Comparison of ENCODE assay signal across 9 cellular contexts in genomic region chr11:75301602-75302345, GRCh38. TPM values are rescaled to one million over a fixed set of nuclear protein-coding genes. Genes with fewer than 3 reads are reported as not detected.
DNase-seq lines count a peak whose midpoint lies in the region; ATAC-seq, FAIRE-seq and TF ChIP-seq lines count a peak whose summit lies in the region.
"Had no signal": no experiment of that assay in that cellular context is flagged by ENCODE, and none has a peak within 500 bp of the region (broad histone marks: within the 10 kb centered on the region; RNA-seq: fewer than 3 reads in every experiment).

No MANE protein-coding gene starts in this region.

- H3K4me1 ChIP-seq in A549 (peaks cover 6% of the 10 kb centered on the region; the same call in 2 of the 3 replicates), mucosa of stomach (ENCODE audit: control insufficient read depth, insufficient read depth, low read length) (peaks cover 26% of the 10 kb centered on the region)

- 90% methylated on average over 16 of the region's 16 CpGs for WGBS in A549 (ENCODE audit: missing lambda C conversion rate)

- no peak overlapping the region for H3K27ac ChIP-seq in A549

- H3K36me3 Mint-ChIP-seq in effector memory CD8-positive, alpha-beta T cell (ENCODE audit: insufficient read depth): no peaks in the 10 kb centered on the region

- TF ChIP-seq RAD21 in A549 (conservative IDR thresholded peaks at IDR 0.05 in 1 of 2, IDR thresholded peaks at IDR 0.05 in 1 of 2): no peak

- TF ChIP-seq POLR2A in A549 (IDR thresholded peaks at IDR 0.05; ENCODE audit: low read length): no peak

- H3K4me3 Mint-ChIP-seq in effector memory CD8-positive, alpha-beta T cell: no peak overlapping the region
- H3K4me3 Mint-ChIP-seq: activated T-cell treated with anti-CD3 and anti-CD28 coated beads, Interleukin-2, amount 50 U/mL, for 24 hours had no signal

- ATAC-seq in A549 (peak; percentile 37 to 40), GM21526 (IDR thresholded peaks at IDR 0.05; ENCODE audit: low FRiP score, unreplicated experiment) (no peak), GM21381 (IDR thresholded peaks at IDR 0.05; ENCODE audit: unreplicated experiment) (no peak)
- no peak for ATAC-seq in effector memory CD8-positive, alpha-beta T cell (replicated peaks)

- H3K27me3 ChIP-seq in mucosa of stomach (ENCODE audit: control insufficient read depth, insufficient read depth, low read length): no peaks in the 10 kb centered on the region

- peak overlapping the region; percentile 7 for H3K9ac ChIP-seq in mucosa of stomach (ENCODE audit: low read length)

- CTCF ChIA-PET in A549 (lab: Yijun Ruan, JAX): interaction anchor here (0.9 to 2.0 kb wide), 4 partner anchors 11 to 86 kb away, joined by 3 to 8 read pairs (median 5); no protein-coding TSS in a partner anchor

- no peak overlapping the region for H3K4me3 ChIP-seq in A549
- H3K4me3 ChIP-seq in mucosa of stomach (ENCODE audit: low read length): no peak overlapping the region

- DNase-seq in A549 (ENCODE audit: low read depth in 1 of 2, low spot score in 1 of 2) (no peak), NCI-H187 treated with DMSO at 0.1 percent for 48 hours (lab: John Stamatoyannopoulos, UW) (peak; percentile 16), NOMO-1 treated with dmso at 0.1 percent for 144 hours (lab: John Stamatoyannopoulos, UW; ENCODE audit: unreplicated experiment) (no peak)
- no peak for DNase-seq in effector memory CD8-positive, alpha-beta T cell
- no peak for DNase-seq in stimulated activated CD4-positive, alpha-beta T cell treated with anti-CD3 and anti-CD28 coated beads, Interleukin-4, amount 100 ng/mL, for 4 hours
- DNase-seq: activated T-cell treated with anti-CD3 and anti-CD28 coated beads, Interleukin-2, amount 50 U/mL, for 24 hours had no signal

- no peak for TF ChIP-seq EP300 in A549 (IDR thresholded peaks at IDR 0.05)

- H3K9me3 Mint-ChIP-seq in effector memory CD8-positive, alpha-beta T cell: no peaks in the 10 kb centered on the region
- H3K9me3 Mint-ChIP-seq: activated T-cell treated with anti-CD3 and anti-CD28 coated beads, Interleukin-2, amount 50 U/mL, for 24 hours had no signal

- no peak for FAIRE-seq in A549 (lab: Jason Lieb, UNC)

- H3K4me1 Mint-ChIP-seq in effector memory CD8-positive, alpha-beta T cell (ENCODE audit: low read depth in 2 of 2): peaks cover 7 to 19% of the 10 kb centered on the region in 2 donors

- H3K4me2 ChIP-seq in A549: no peak overlapping the region

- TF ChIP-seq CTCF in A549 (IDR thresholded peaks at IDR 0.05): no peak

- peak overlapping the region; percentile 8 to 28 for H3K27ac Mint-ChIP-seq in effector memory CD8-positive, alpha-beta T cell
- H3K27ac Mint-ChIP-seq: activated T-cell treated with anti-CD3 and anti-CD28 coated beads, Interleukin-2, amount 50 U/mL, for 24 hours had no signal

- no peaks in the 10 kb centered on the region for H3K36me3 ChIP-seq in mucosa of stomach (ENCODE audit: control insufficient read depth, insufficient read depth, low read length)

- no peaks in the 10 kb centered on the region for H3K9me3 ChIP-seq in A549
- no peaks in the 10 kb centered on the region for H3K9me3 ChIP-seq in mucosa of stomach (ENCODE audit: control insufficient read depth, low read length)

- no peaks in the 10 kb centered on the region for H3K27me3 Mint-ChIP-seq in effector memory CD8-positive, alpha-beta T cell
- H3K27me3 Mint-ChIP-seq: activated T-cell treated with anti-CD3 and anti-CD28 coated beads, Interleukin-2, amount 50 U/mL, for 24 hours had no signal

- POLR2A ChIA-PET in A549 (lab: Yijun Ruan, JAX): no interaction called here

TF ChIP-seq in A549, 52 proteins besides CTCF, POLR2A, EP300 and RAD21:
- TF ChIP-seq JUNB (IDR thresholded peaks at IDR 0.05): no peak
- TF ChIP-seq HOXB13 (CRISPR knock-in tag; IDR thresholded peaks at IDR 0.05; ENCODE audit: low read depth): no peak
- no peak for TF ChIP-seq SREBF2 (IDR thresholded peaks at IDR 0.05)
- TF ChIP-seq RFX5 (IDR thresholded peaks at IDR 0.05): no peak
- TF ChIP-seq HEYL (CRISPR knock-in tag; IDR thresholded peaks at IDR 0.05): no peak
- TF ChIP-seq MAZ (IDR thresholded peaks at IDR 0.05; ENCODE audit: borderline replicate concordance, low read depth, low read length): no peak
- TF ChIP-seq GATA3 (IDR thresholded peaks at IDR 0.05; ENCODE audit: borderline replicate concordance): no peak
- no peak for TF ChIP-seq NR3C1 (IDR thresholded peaks at IDR 0.05)
- no peak for TF ChIP-seq EHMT2 (IDR thresholded peaks at IDR 0.05; ENCODE audit: low read depth)
- TF ChIP-seq ZSCAN20 (CRISPR knock-in tag; IDR thresholded peaks at IDR 0.05): no peak
- TF ChIP-seq HES2 (IDR thresholded peaks at IDR 0.05): no peak
- TF ChIP-seq KDM5A (IDR thresholded peaks at IDR 0.05): no peak
- no peak for TF ChIP-seq ELK1 (IDR thresholded peaks at IDR 0.05; ENCODE audit: low read depth, low read length)
- TF ChIP-seq PBX3 (IDR thresholded peaks at IDR 0.05): no peak
TF ChIP-seq in A549: peak in this region for 0.

RNA-seq across cellular contexts. Expression of gene ARRB1, which starts 49.7 kb away (rescaled TPM):
- polyA plus RNA-seq in A549 (2011; rRNA removed): 14.3 and 18.1 TPM in 2 replicates
- polyA plus RNA-seq in A549 (2012; cell fraction: cytosol; rRNA removed): 4.8 TPM in 2 replicates
- 3.8 and 5.0 TPM in 2 replicates for polyA plus RNA-seq in A549 (2012; cell fraction: nucleus; rRNA removed)
- polyA plus RNA-seq in A549 (2017; fragmentation: RNase III; extraction: RNeasy Plus Mini Kit Qiagen cat#74134 plus additional on column Dnase treatment): 4.9 to 8.4 TPM (median 6.8 TPM) in 3 replicates
- 54.8 and 57.9 TPM in 2 replicates for polyA minus RNA-seq in A549 (2011; rRNA and poly(A)+ RNA removed)

Comparison
In these comparisons a context has a peak if more than half of its experiments do, and no peak if none do; other contexts are left out.
1. ATAC-seq: peak in A549 (2 of 2); none in effector memory CD8-positive, alpha-beta T cell (single experiment), GM21526 (single experiment) and GM21381 (single experiment).